Comparison of ENCODE assay signal across 24 cellular contexts in the genomic region with DNA sequence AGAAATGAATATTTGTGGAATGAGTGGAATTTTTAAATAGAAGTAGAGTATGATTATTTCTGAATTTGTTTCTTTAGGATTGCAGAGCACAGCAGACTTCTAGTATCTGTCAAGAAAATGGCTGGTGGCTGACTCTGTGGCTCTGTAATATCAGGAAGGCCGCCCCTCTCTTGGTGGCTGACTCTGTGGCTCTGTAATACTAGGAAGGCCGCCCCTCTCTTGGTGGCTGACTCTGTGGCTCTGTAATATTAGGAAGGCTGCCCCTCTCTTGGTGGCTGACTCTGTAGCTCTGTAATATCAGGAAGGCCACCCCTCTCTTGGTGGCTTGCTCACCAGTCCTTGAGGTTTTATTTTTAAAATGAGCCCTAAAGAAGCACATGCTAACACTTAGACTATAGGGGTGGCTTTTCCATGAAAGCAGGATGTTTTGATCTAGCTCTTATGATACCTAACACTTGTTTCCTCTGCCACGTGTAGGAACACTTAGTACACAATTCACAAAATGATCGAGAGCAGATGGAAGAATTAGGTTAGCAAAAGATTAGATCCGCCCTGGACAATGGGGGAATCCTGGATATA.
DNase-seq lines count a peak whose midpoint lies in the region; ATAC-seq and TF ChIP-seq lines count a peak whose summit lies in the region.
"Had no signal": no experiment of that assay in that cellular context is flagged by ENCODE, and none has a peak within 500 bp of the region (broad histone marks: within the 10 kb centered on the region; RNA-seq: fewer than 3 reads in every experiment).

No MANE protein-coding gene starts in this region.

- no peaks in the 10 kb centered on the region for H3K36me3 ChIP-seq in CD8-positive, alpha-beta memory T cell (ENCODE audit: insufficient read depth, low read length)
- H3K36me3 ChIP-seq in stomach, result peaks cover 4 to 36% (median 20%) of the 10 kb centered on the region in 4 donors
- H3K36me3 ChIP-seq: colonic mucosa, left lung had no signal

- 84 to 90% (median 88%) methylated on average over 5 of the region's 5 CpGs for WGBS in stomach, 5 donors

- no peak for TF ChIP-seq POLR2A in stomach (IDR thresholded peaks at IDR 0.05)

- H3K9me3 ChIP-seq in CD8-positive, alpha-beta memory T cell (ENCODE audit: low read length), result no peaks in the 10 kb centered on the region
- no peaks in the 10 kb centered on the region for H3K9me3 ChIP-seq in stomach
- H3K9me3 ChIP-seq: colonic mucosa, gastroesophageal sphincter, left lung had no signal

- H3K4me1 Mint-ChIP-seq in activated CD4-positive, alpha-beta T cell treated with anti-CD3 and anti-CD28 coated beads, Interleukin-2, amount 10 ng/mL, durations not matched to agents 7 days and 5 days, result peaks cover 53% of the 10 kb centered on the region
- peaks cover 29 to 46% (median 35%) of the 10 kb centered on the region in 3 donors for H3K4me1 Mint-ChIP-seq in CD8-positive, alpha-beta memory T cell
- peaks cover 18% of the 10 kb centered on the region for H3K4me1 Mint-ChIP-seq in activated CD8-positive, alpha-beta T cell treated with anti-CD3 and anti-CD28 coated beads for 36 hours (ENCODE audit: low read depth)
- peaks cover 13 to 15% of the 10 kb centered on the region in 2 donors for H3K4me1 Mint-ChIP-seq in immature natural killer cell
- peaks cover 8% of the 10 kb centered on the region for H3K4me1 Mint-ChIP-seq in stimulated activated memory B cell treated with anti-CD40 and anti-IgM and Interleukin-4, amounts not matched to agents 10 μg/mL and 1 μg/mL and 100 μg/mL, for 72 hours

- H3K4me1 ChIP-seq in CD8-positive, alpha-beta memory T cell (ENCODE audit: insufficient read depth, low read length), result peaks cover 30% of the 10 kb centered on the region
- H3K4me1 ChIP-seq in stomach, result peaks cover 13 to 43% (median 20%) of the 10 kb centered on the region in 4 donors
- H3K4me1 ChIP-seq: colonic mucosa, left lung had no signal

- CTCF ChIA-PET in activated CD4-positive, alpha-beta T cell treated with anti-CD3 and anti-CD28 coated beads, Interleukin-2, amount 10 ng/mL, durations not matched to agents 7 days and 5 days (lab: Charles Lee), result interaction anchor here (1.3 to 3.3 kb wide), 2 partner anchors 10 to 19 kb away, joined by 3 to 15 read pairs; no protein-coding TSS in a partner anchor
- CTCF ChIA-PET in CD8-positive, alpha-beta memory T cell (lab: Charles Lee), result interaction anchor here (1.4 to 1.9 kb wide), 2 partner anchors 10 to 186 kb away, joined by 3 to 7 read pairs; no protein-coding TSS in a partner anchor
- CTCF ChIA-PET in activated CD8-positive, alpha-beta T cell treated with anti-CD3 and anti-CD28 coated beads for 36 hours (lab: Charles Lee), result interaction anchor here (0.7 to 5.0 kb wide), 5 partner anchors 11 to 149 kb away, joined by 3 to 45 read pairs (median 3); no protein-coding TSS in a partner anchor

- POLR2A ChIA-PET in activated CD4-positive, alpha-beta T cell treated with anti-CD3 and anti-CD28 coated beads, Interleukin-2, amount 10 ng/mL, durations not matched to agents 7 days and 5 days (lab: Charles Lee), result interaction anchor here (0.8 kb wide), 1 partner anchor 10 kb away, joined by 4 read pairs; no protein-coding TSS in a partner anchor
- POLR2A ChIA-PET in CD8-positive, alpha-beta memory T cell (lab: Charles Lee), result no interaction called here
- POLR2A ChIA-PET in activated CD8-positive, alpha-beta T cell treated with anti-CD3 and anti-CD28 coated beads for 36 hours (lab: Charles Lee), result interaction anchor here (0.9 kb wide), 1 partner anchor 93 kb away, joined by 3 read pairs; no protein-coding TSS in a partner anchor

- peak overlapping the region; percentile 36 for H3K4me3 Mint-ChIP-seq in activated CD4-positive, alpha-beta T cell treated with anti-CD3 and anti-CD28 coated beads, Interleukin-2, amount 10 ng/mL, durations not matched to agents 7 days and 5 days
- H3K4me3 Mint-ChIP-seq in CD8-positive, alpha-beta memory T cell, result peak overlapping the region in 6 of 7 donors; percentile 10 to 66 (median 52)
- no peak overlapping the region for H3K4me3 Mint-ChIP-seq in activated CD8-positive, alpha-beta T cell treated with anti-CD3 and anti-CD28 coated beads for 36 hours
- peak overlapping the region in 4 of 5 donors; percentile 13 to 63 (median 36) for H3K4me3 Mint-ChIP-seq in immature natural killer cell
- no peak overlapping the region for H3K4me3 Mint-ChIP-seq in stimulated activated memory B cell treated with anti-CD40 and anti-IgM and Interleukin-4, amounts not matched to agents 10 μg/mL and 1 μg/mL and 100 μg/mL, for 72 hours
- H3K4me3 Mint-ChIP-seq: B cell had no signal

- peak; percentile 89 for ATAC-seq in activated CD8-positive, alpha-beta T cell treated with anti-CD3 and anti-CD28 coated beads for 36 hours
- ATAC-seq in stimulated activated memory B cell treated with anti-CD40 and anti-IgM and Interleukin-4, amounts not matched to agents 10 μg/mL and 1 μg/mL and 100 μg/mL, for 72 hours, result no peak
- ATAC-seq: gastroesophageal sphincter, GM12878, left lung had no signal

- TF ChIP-seq EP300 in stomach (IDR thresholded peaks at IDR 0.05), result no peak

- H3K27ac ChIP-seq in CD8-positive, alpha-beta memory T cell (ENCODE audit: low read depth, low read length), result no peak overlapping the region
- no peak overlapping the region for H3K27ac ChIP-seq in stomach
- H3K27ac ChIP-seq: colonic mucosa, left lung had no signal

- peak; percentile 33 for DNase-seq in activated CD4-positive, alpha-beta T cell treated with anti-CD3 and anti-CD28 coated beads, Interleukin-2, amount 10 ng/mL, durations not matched to agents 7 days and 5 days
- no peak for DNase-seq in activated CD4-positive, alpha-beta T cell treated with anti-CD3 and anti-CD28 coated beads, Interleukin-2, amount 50 U/mL, for 1 hour
- no peak for DNase-seq in CD8-positive, alpha-beta memory T cell
- DNase-seq in activated CD8-positive, alpha-beta T cell treated with anti-CD3 and anti-CD28 coated beads for 36 hours, result peak; percentile 62
- DNase-seq in immature natural killer cell (peak in 1 of 3 donors; percentile 15), stomach (no peak)
- DNase-seq in stimulated activated CD4-positive, alpha-beta T cell treated with anti-CD3 and anti-CD28 coated beads, Interleukin-4, amount 100 ng/mL, for 1 hour, result no peak
- DNase-seq: activated CD8-positive, alpha-beta memory T cell treated with anti-CD3 and anti-CD28 coated beads for 24 hours; amygdala; colonic mucosa; hippocampal formation; Karpas-422; left lung; mesendoderm; MV-4-11; NCI-H1694 treated with DMSO at 0.1 percent for 48 hours; NCI-H2171 treated with DMSO at 0.1 percent for 48 hours; NCI-H526 treated with DMSO at 0.1 percent for 48 hours; RPMI8226 had no signal

- TF ChIP-seq CTCF in activated CD8-positive, alpha-beta T cell treated with anti-CD3 and anti-CD28 coated beads for 36 hours (IDR thresholded peaks at IDR 0.05), result no peak
- no peak for TF ChIP-seq CTCF in stomach (IDR thresholded peaks at IDR 0.05)

- peak overlapping the region; percentile 94 for H3K27ac Mint-ChIP-seq in activated CD4-positive, alpha-beta T cell treated with anti-CD3 and anti-CD28 coated beads, Interleukin-2, amount 10 ng/mL, durations not matched to agents 7 days and 5 days
- peak overlapping the region in 7 of 8 donors; percentile 86 to 97 (median 92) for H3K27ac Mint-ChIP-seq in CD8-positive, alpha-beta memory T cell
- peak overlapping the region; percentile 81 for H3K27ac Mint-ChIP-seq in activated CD8-positive, alpha-beta T cell treated with anti-CD3 and anti-CD28 coated beads for 36 hours
- H3K27ac Mint-ChIP-seq in immature natural killer cell, result peak overlapping the region in 5 of 6 donors; percentile 59 to 91 (median 83)
- no peak overlapping the region for H3K27ac Mint-ChIP-seq in stimulated activated memory B cell treated with anti-CD40 and anti-IgM and Interleukin-4, amounts not matched to agents 10 μg/mL and 1 μg/mL and 100 μg/mL, for 72 hours
- H3K27ac Mint-ChIP-seq: B cell had no signal

- no peaks in the 10 kb centered on the region for H3K9me3 Mint-ChIP-seq in activated CD4-positive, alpha-beta T cell treated with anti-CD3 and anti-CD28 coated beads, Interleukin-2, amount 10 ng/mL, durations not matched to agents 7 days and 5 days
- no peaks in the 10 kb centered on the region for H3K9me3 Mint-ChIP-seq in CD8-positive, alpha-beta memory T cell
- H3K9me3 Mint-ChIP-seq in activated CD8-positive, alpha-beta T cell treated with anti-CD3 and anti-CD28 coated beads for 36 hours, result no peaks in the 10 kb centered on the region
- no peaks in the 10 kb centered on the region for H3K9me3 Mint-ChIP-seq in immature natural killer cell
- H3K9me3 Mint-ChIP-seq in stimulated activated memory B cell treated with anti-CD40 and anti-IgM and Interleukin-4, amounts not matched to agents 10 μg/mL and 1 μg/mL and 100 μg/mL, for 72 hours, result no peaks in the 10 kb centered on the region

- H3K27me3 Mint-ChIP-seq in activated CD4-positive, alpha-beta T cell treated with anti-CD3 and anti-CD28 coated beads, Interleukin-2, amount 10 ng/mL, durations not matched to agents 7 days and 5 days, result peaks cover 2% of the 10 kb centered on the region
- H3K27me3 Mint-ChIP-seq in CD8-positive, alpha-beta memory T cell, result no peaks in the 10 kb centered on the region
- no peaks in the 10 kb centered on the region for H3K27me3 Mint-ChIP-seq in activated CD8-positive, alpha-beta T cell treated with anti-CD3 and anti-CD28 coated beads for 36 hours
- peaks cover 0 to 2% (median 0%) of the 10 kb centered on the region in 3 donors for H3K27me3 Mint-ChIP-seq in immature natural killer cell (ENCODE audit: low read depth in 3 of 3)
- no peaks in the 10 kb centered on the region for H3K27me3 Mint-ChIP-seq in stimulated activated memory B cell treated with anti-CD40 and anti-IgM and Interleukin-4, amounts not matched to agents 10 μg/mL and 1 μg/mL and 100 μg/mL, for 72 hours
- H3K27me3 Mint-ChIP-seq: B cell had no signal

- intact Hi-C loops in activated CD8-positive, alpha-beta T cell treated with anti-CD3 and anti-CD28 coated beads for 36 hours (cut with micrococcal nuclease), result no loop called here
- intact Hi-C loops in stomach (cut with DNase I; ENCODE audit: low total_unique reads), result no loop called here

- H3K4me3 ChIP-seq in CD8-positive, alpha-beta memory T cell (ENCODE audit: low read length), result no peak overlapping the region
- no peak overlapping the region for H3K4me3 ChIP-seq in stomach
- H3K4me3 ChIP-seq: colonic mucosa, gastroesophageal sphincter, GM12878, left lung, skin epidermis had no signal

- H3K27me3 ChIP-seq in CD8-positive, alpha-beta memory T cell (ENCODE audit: insufficient read depth, low read length, poor library complexity, severe bottlenecking), result no peaks in the 10 kb centered on the region
- no peaks in the 10 kb centered on the region for H3K27me3 ChIP-seq in stomach
- H3K27me3 ChIP-seq: colonic mucosa, gastroesophageal sphincter, left lung had no signal

- peaks cover 4% of the 10 kb centered on the region for H3K36me3 Mint-ChIP-seq in activated CD4-positive, alpha-beta T cell treated with anti-CD3 and anti-CD28 coated beads, Interleukin-2, amount 10 ng/mL, durations not matched to agents 7 days and 5 days (ENCODE audit: low read depth)
- peaks cover 0 to 2% (median 0%) of the 10 kb centered on the region in 3 donors for H3K36me3 Mint-ChIP-seq in CD8-positive, alpha-beta memory T cell
- H3K36me3 Mint-ChIP-seq in activated CD8-positive, alpha-beta T cell treated with anti-CD3 and anti-CD28 coated beads for 36 hours (ENCODE audit: low read depth), result no peaks in the 10 kb centered on the region
- no peaks in the 10 kb centered on the region for H3K36me3 Mint-ChIP-seq in immature natural killer cell
- no peaks in the 10 kb centered on the region for H3K36me3 Mint-ChIP-seq in stimulated activated memory B cell treated with anti-CD40 and anti-IgM and Interleukin-4, amounts not matched to agents 10 μg/mL and 1 μg/mL and 100 μg/mL, for 72 hours

Comparison
In these comparisons a context has a peak if more than half of its experiments do, and no peak if none do; other contexts are left out.
1. DNase-seq: peak in activated CD4-positive, alpha-beta T cell treated with anti-CD3 and anti-CD28 coated beads, Interleukin-2, amount 10 ng/mL, durations not matched to agents 7 days and 5 days (single experiment) and activated CD8-positive, alpha-beta T cell treated with anti-CD3 and anti-CD28 coated beads for 36 hours (single experiment); none in activated CD4-positive, alpha-beta T cell treated with anti-CD3 and anti-CD28 coated beads, Interleukin-2, amount 50 U/mL, for 1 hour (single experiment), CD8-positive, alpha-beta memory T cell (0 of 5), stomach (single experiment) and stimulated activated CD4-positive, alpha-beta T cell treated with anti-CD3 and anti-CD28 coated beads, Interleukin-4, amount 100 ng/mL, for 1 hour (single experiment).
2. H3K4me3 Mint-ChIP-seq: peak in activated CD4-positive, alpha-beta T cell treated with anti-CD3 and anti-CD28 coated beads, Interleukin-2, amount 10 ng/mL, durations not matched to agents 7 days and 5 days (single experiment), CD8-positive, alpha-beta memory T cell (6 of 7) and immature natural killer cell (4 of 5); none in activated CD8-positive, alpha-beta T cell treated with anti-CD3 and anti-CD28 coated beads for 36 hours (single experiment) and stimulated activated memory B cell treated with anti-CD40 and anti-IgM and Interleukin-4, amounts not matched to agents 10 μg/mL and 1 μg/mL and 100 μg/mL, for 72 hours (single experiment).